ENCODE assay signal across 28 cellular contexts in the genomic region with DNA sequence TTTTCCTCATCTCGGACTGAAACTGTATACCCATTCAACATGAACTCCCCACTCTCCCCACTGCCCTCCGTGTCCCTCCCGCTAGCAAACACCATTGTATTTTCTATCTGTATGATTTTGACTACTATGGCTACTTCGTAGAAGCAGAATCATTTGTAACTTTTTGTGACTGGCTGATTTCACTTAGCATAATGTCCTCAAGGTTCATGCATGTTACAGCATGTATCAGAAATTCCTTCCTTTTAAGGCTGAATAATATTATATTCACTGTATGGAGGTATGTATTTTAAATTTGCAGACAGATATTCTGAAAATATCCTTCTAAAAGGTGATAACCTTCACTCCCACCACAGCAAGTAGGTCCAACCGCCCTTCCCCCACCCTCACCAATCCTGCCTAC. TPM values are rescaled to one million over a fixed set of nuclear protein-coding genes. Genes with fewer than 3 reads are reported as not detected.
"Had no signal": no experiment of that assay in that cellular context is flagged by ENCODE, and none has a peak within 500 bp of the region (broad histone marks: within the 10 kb centered on the region; RNA-seq: fewer than 3 reads in every experiment).

No MANE protein-coding gene starts in this region.

- H3K27me3 ChIP-seq: breast epithelium, MG63 had no signal

- H3K4me3 ChIP-seq: breast epithelium, MG63, SK-N-MC had no signal

- H3K27me3 Mint-ChIP-seq: activated CD4-positive, alpha-beta T cell treated with anti-CD3 and anti-CD28 coated beads for 36 hours; activated CD8-positive, alpha-beta T cell treated with anti-CD3 and anti-CD28 coated beads for 36 hours; activated naive CD4-positive, alpha-beta T cell treated with anti-CD3 and anti-CD28 coated beads, Interleukin-2, amount 50 U/mL, for 24 hours; IgD-negative memory B cell; T-cell had no signal

- ATAC-seq: activated CD4-positive, alpha-beta T cell treated with anti-CD3 and anti-CD28 coated beads for 36 hours; activated CD8-positive, alpha-beta T cell treated with anti-CD3 and anti-CD28 coated beads for 36 hours; activated T-cell treated with anti-CD3 and anti-CD28 coated beads, Interleukin-2, amount 50 U/mL, for 72 hours; Panc1; Right ventricle myocardium inferior; T-cell had no signal

- H3K9me3 Mint-ChIP-seq: activated CD8-positive, alpha-beta T cell treated with anti-CD3 and anti-CD28 coated beads for 36 hours; activated naive CD4-positive, alpha-beta T cell treated with anti-CD3 and anti-CD28 coated beads, Interleukin-2, amount 50 U/mL, for 24 hours; activated T-cell treated with anti-CD3 and anti-CD28 coated beads, Interleukin-2, amount 50 U/mL, for 72 hours; activated T-helper 2 cell treated with anti-CD3 and anti-CD28 coated beads, Interferon-gamma antibody, Interleukin-2, Interleukin-4, amounts not matched to agents 10 μg/mL and 5 μg/mL and 100 μg/mL, durations not matched to agents 14 hours and 24 hours and 36 hours; IgD-negative memory B cell; T-cell had no signal

- H3K27ac Mint-ChIP-seq: activated CD4-positive, alpha-beta T cell treated with anti-CD3 and anti-CD28 coated beads for 36 hours; activated CD8-positive, alpha-beta T cell treated with anti-CD3 and anti-CD28 coated beads for 36 hours; activated T-helper 2 cell treated with anti-CD3 and anti-CD28 coated beads, Interferon-gamma antibody, Interleukin-2, Interleukin-4, amounts not matched to agents 10 μg/mL and 5 μg/mL and 100 μg/mL, durations not matched to agents 14 hours and 24 hours and 36 hours; T-cell had no signal

- H3K4me3 Mint-ChIP-seq: activated CD4-positive, alpha-beta T cell treated with anti-CD3 and anti-CD28 coated beads for 36 hours; activated CD8-positive, alpha-beta T cell treated with anti-CD3 and anti-CD28 coated beads for 36 hours; activated naive CD4-positive, alpha-beta T cell treated with anti-CD3 and anti-CD28 coated beads, Interleukin-2, amount 50 U/mL, for 24 hours; activated T-cell treated with anti-CD3 and anti-CD28 coated beads, Interleukin-2, amount 50 U/mL, for 72 hours; IgD-negative memory B cell; T-cell had no signal

- H3K36me3 ChIP-seq: breast epithelium had no signal

- DNase-seq: activated CD4-positive, alpha-beta T cell treated with anti-CD3 and anti-CD28 coated beads for 36 hours; activated CD4-positive, alpha-beta T cell treated with anti-CD3 and anti-CD28 coated beads, Interleukin-2, amount 50 U/mL, for 1 hour; activated CD8-positive, alpha-beta memory T cell treated with anti-CD3 and anti-CD28 coated beads, Interleukin-2, amount 50 U/mL, for 4 hours; activated CD8-positive, alpha-beta T cell treated with anti-CD3 and anti-CD28 coated beads for 36 hours; activated gamma-delta T cell treated with Interleukin-2 at 50 U/mL for 16 hours; activated T-cell treated with anti-CD3 and anti-CD28 coated beads, Interleukin-2, amount 50 U/mL, for 72 hours; MG63; MV-4-11; NCI-H1092 treated with DMSO at 0.1 percent for 48 hours; NCI-H1417 treated with DMSO at 0.1 percent for 48 hours; NCI-H1694 treated with DMSO at 0.1 percent for 48 hours; NCI-H2081; NCI-H510A treated with DMSO at 0.1 percent for 48 hours; NCI-H69; NK-92 treated with Interleukin-12 subunit alpha and Interleukin-12 subunit beta, amount 100 ng/mL, for 24 hours; OCI-M1; RPMI8226; T-cell had no signal

- H3K27ac ChIP-seq: breast epithelium, KMS-11, SK-N-MC, VCaP had no signal

- H3K4me1 ChIP-seq: breast epithelium had no signal

- H3K9me3 ChIP-seq: breast epithelium, MG63 had no signal

RNA-seq across cellular contexts. Expression of a gene that starts 42.9 kb away (rescaled TPM):
- total RNA-seq: activated CD4-positive, alpha-beta T cell treated with anti-CD3 and anti-CD28 coated beads for 36 hours; activated CD8-positive, alpha-beta T cell treated with anti-CD3 and anti-CD28 coated beads for 36 hours; activated T-cell treated with anti-CD3 and anti-CD28 coated beads, Interleukin-2, amount 50 U/mL, for 72 hours; activated T-helper 2 cell treated with anti-CD3 and anti-CD28 coated beads, Interferon-gamma antibody, Interleukin-2, Interleukin-4, amounts not matched to agents 10 μg/mL and 5 μg/mL and 100 μg/mL, durations not matched to agents 14 hours and 24 hours and 36 hours; breast epithelium; Right ventricle myocardium inferior; T-cell; T-helper 2 cell treated with Interferon-gamma antibody and Interleukin-4, amounts not matched to agents 100 ng/mL and 5 ng/mL, for 36 hours had no signal
